Comparison of ENCODE assay signal across 16 cellular contexts in the genomic region with DNA sequence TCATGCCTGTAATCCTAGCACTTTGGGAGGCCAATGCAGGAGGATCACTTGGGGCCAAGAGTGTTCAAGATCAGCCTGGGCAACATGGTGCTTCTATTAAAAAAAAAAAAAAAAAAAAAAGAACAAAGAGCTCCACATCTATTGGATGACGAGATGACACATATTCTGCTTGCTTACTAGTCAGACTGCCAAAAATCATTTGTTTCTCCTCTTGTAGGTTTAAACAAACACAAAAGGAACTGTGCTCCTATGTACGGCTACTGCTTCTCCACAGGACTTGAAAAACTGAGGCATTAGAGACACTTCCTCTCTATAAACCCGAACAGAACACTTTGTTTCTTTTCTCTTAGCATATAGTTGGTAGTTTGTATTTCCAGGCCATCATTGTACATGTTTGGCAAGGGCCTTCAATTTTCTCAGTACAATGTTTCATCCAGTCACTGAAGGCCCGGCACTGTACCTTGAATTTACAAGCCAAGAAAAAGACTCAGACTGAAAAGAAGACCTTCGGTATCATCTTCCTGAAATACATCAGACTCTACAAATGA. TPM values are rescaled to one million over a fixed set of nuclear protein-coding genes. Genes with fewer than 3 reads are reported as not detected.
DNase-seq lines count a peak whose midpoint lies in the region; ATAC-seq, FAIRE-seq and TF ChIP-seq lines count a peak whose summit lies in the region.
"Had no signal": no experiment of that assay in that cellular context is flagged by ENCODE, and none has a peak within 500 bp of the region (broad histone marks: within the 10 kb centered on the region; RNA-seq: fewer than 3 reads in every experiment).

No MANE protein-coding gene starts in this region.

- H3K36me3 ChIP-seq in heart right ventricle (peaks cover 0 to 5% (median 0%) of the 10 kb centered on the region in 9 donors), thymus (ENCODE audit: control insufficient read depth, insufficient read depth) (no peaks in the 10 kb centered on the region)
- H3K36me3 ChIP-seq: uterus had no signal

- no peak for FAIRE-seq in HTR-8/SVneo (lab: Jason Lieb, UNC)
- FAIRE-seq: TTC549 had no signal

- DNase-seq in heart right ventricle = no peak
- no peak for DNase-seq in cardiac septum (ENCODE audit: low spot score)
- peak; percentile 100 for DNase-seq in NCI-H510A treated with DMSO at 0.1 percent for 48 hours (lab: John Stamatoyannopoulos, UW)
- DNase-seq in globus pallidus (ENCODE audit: low spot score) = peak; percentile 63
- no peak for DNase-seq in HTR-8/SVneo (ENCODE audit: insufficient read length, low spot score)
- DNase-seq: activated CD4-positive, alpha-beta T cell treated with anti-CD3 and anti-CD28 coated beads, Interleukin-2, amount 50 U/mL, for 48 hours; NCI-H187 treated with DMSO at 0.1 percent for 48 hours; SK-N-SH; stimulated activated CD4-positive, alpha-beta T cell treated with anti-CD3 and anti-CD28 coated beads, Interleukin-4, amount 100 ng/mL, for 4 hours; uterus had no signal

- TF ChIP-seq CTCF in heart right ventricle (IDR thresholded peaks at IDR 0.05) = no peak

- intact Hi-C loops in heart right ventricle (cut with DNase I) (no loop called here), cardiac septum (cut with DNase I) (no loop called here)

- ATAC-seq in heart right ventricle (peak in 2 of 8 donors; percentile 12 to 17), GM21367 (IDR thresholded peaks at IDR 0.05; ENCODE audit: unreplicated experiment) (no peak), HG03354 (IDR thresholded peaks at IDR 0.05; ENCODE audit: poor library complexity, severe bottlenecking, unreplicated experiment) (no peak)

- peak overlapping the region in 9 of 10 donors; percentile 60 to 80 (median 68) for H3K27ac ChIP-seq in heart right ventricle
- peak overlapping the region; percentile 49 for H3K27ac ChIP-seq in thymus (ENCODE audit: low read depth)
- H3K27ac ChIP-seq: uterus had no signal

- H3K4me3 ChIP-seq in heart right ventricle (no peak overlapping the region), thymus (ENCODE audit: low read length) (no peak overlapping the region)
- H3K4me3 ChIP-seq: HAP-1, lung, uterus had no signal

- H3K9me3 ChIP-seq in heart right ventricle (no peaks in the 10 kb centered on the region), thymus (ENCODE audit: control insufficient read depth) (no peaks in the 10 kb centered on the region)
- H3K9me3 ChIP-seq: HAP-1, SK-N-SH, uterus had no signal

- H3K4me1 ChIP-seq in heart right ventricle (peaks cover 0 to 64% (median 37%) of the 10 kb centered on the region in 9 donors), thymus (ENCODE audit: control insufficient read depth, insufficient read depth, low read length) (peaks cover 5% of the 10 kb centered on the region)
- H3K4me1 ChIP-seq: uterus had no signal

- H3K27me3 ChIP-seq in heart right ventricle (no peaks in the 10 kb centered on the region), thymus (ENCODE audit: control insufficient read depth, insufficient read depth) (no peaks in the 10 kb centered on the region)
- H3K27me3 ChIP-seq: uterus had no signal

- 64 to 65% methylated on average over 5 of the region's 5 CpGs for WGBS in heart right ventricle, 2 donors
- WGBS in thymus = 93% methylated on average over 5 of the region's 5 CpGs

RNA-seq across cellular contexts. Expression of a gene that starts 6.0 kb away (rescaled TPM):
- 10 to 100 TPM; 12.3 to 21.8 (median 16.8) TPM for total RNA-seq in heart right ventricle
- polyA plus RNA-seq in heart right ventricle = 10 to 100 TPM; 11.4 to 23.6 TPM
- 16.6 TPM for total RNA-seq in cardiac septum
- polyA plus RNA-seq in thymus = 27.2 TPM

RNA-seq across cellular contexts. Expression of a gene that starts 24.4 kb away (rescaled TPM):
- total RNA-seq in heart right ventricle = 1 to 10 TPM in 2 of 10 donors, under 1 TPM in 8; 0.30 to 2.5 (median 0.76) TPM
- polyA plus RNA-seq in heart right ventricle = under 1 TPM; 0.07 to 0.13 TPM
- 0.35 TPM for total RNA-seq in cardiac septum
- polyA plus RNA-seq in thymus = 8.9 TPM

Comparison
In these comparisons a context has a peak if more than half of its experiments do, and no peak if none do; other contexts are left out.
1. DNase-seq: peak in NCI-H510A treated with DMSO at 0.1 percent for 48 hours (single experiment) and globus pallidus (single experiment); none in heart right ventricle (0 of 2), cardiac septum (single experiment) and HTR-8/SVneo (single experiment).